8 cellular contexts compared by ENCODE assay signal in genomic region chr18:63316612-63317555, GRCh38. TPM values are rescaled to one million over a fixed set of nuclear protein-coding genes. Genes with fewer than 3 reads are reported as not detected.
DNase-seq lines count a peak whose midpoint lies in the region; ATAC-seq, FAIRE-seq and TF ChIP-seq lines count a peak whose summit lies in the region.

No MANE protein-coding gene starts in this region.

- H3K4me3 ChIP-seq in GM12878 = peak overlapping the region; percentile 98
- H3K4me3 ChIP-seq in gastrocnemius medialis = peak overlapping the region in 3 of 4 donors; percentile 60 to 81 (median 79)

- no peak for TF ChIP-seq EP300 in GM12878 (IDR thresholded peaks at IDR 0.05; ENCODE audit: borderline replicate concordance in 1 of 2, control insufficient read depth in 1 of 2, low read depth in 2 of 2, low read length in 2 of 2)

- H3K9ac ChIP-seq in GM12878 (ENCODE audit: control insufficient read depth, insufficient read depth, low read length) = peak overlapping the region; percentile 97

- RAD21 ChIA-PET in GM12878 (lab: Charles Lee; ENCODE audit: unreplicated experiment) = interaction anchor here (0.7 to 3.9 kb wide), 26 partner anchors 10 to 299 kb away, joined by 3 to 115 read pairs (median 7); no protein-coding TSS in a partner anchor

- TF ChIP-seq POLR2A in GM12878 (IDR thresholded peaks at IDR 0.05; ENCODE audit: low read depth, low read length) = 0 out of 2 replicates have a peak, but pooled peaks have one; percentile 41
- no peak for TF ChIP-seq POLR2A in gastrocnemius medialis (IDR thresholded peaks at IDR 0.05)

- peak overlapping the region; percentile 90 for H3K27ac ChIP-seq in GM12878 (ENCODE audit: control insufficient read depth, insufficient read depth)
- peak overlapping the region; percentile 51 to 86 (median 78) for H3K27ac ChIP-seq in gastrocnemius medialis

- POLR2A ChIA-PET in GM12878 (lab: Charles Lee) = interaction anchor here (0.8 to 3.9 kb wide), 11 partner anchors 9 to 186 kb away, joined by 3 to 67 read pairs (median 5); no protein-coding TSS in a partner anchor

- H4K20me1 ChIP-seq in GM12878 (ENCODE audit: control insufficient read depth, insufficient read depth) = no peaks in the 10 kb centered on the region

- ATAC-seq in HG03378 (IDR thresholded peaks at IDR 0.05; ENCODE audit: unreplicated experiment) (peak; percentile 29), GM12878 (peak; percentile 5), gastrocnemius medialis (no peak), HG03108 (IDR thresholded peaks at IDR 0.05; ENCODE audit: unreplicated experiment) (no peak)

- TSS peak; percentile 61 for BruUV-seq in GM12878 (replicated peaks; lab: Mats Ljungman, UMichigan)

- no peak for TF ChIP-seq RAD21 in GM12878 (IDR thresholded peaks at IDR 0.05; ENCODE audit: insufficient read depth, low read depth, low read length)

- peak overlapping the region; percentile 88 for H3K4me2 ChIP-seq in GM12878 (ENCODE audit: control insufficient read depth, insufficient read depth)

- H2AFZ ChIP-seq in GM12878 (ENCODE audit: control insufficient read depth, low read depth, low read length) = no peak overlapping the region; the same call in 1 of the 2 replicates

- peaks cover 90% of the 10 kb centered on the region for H3K79me2 ChIP-seq in GM12878 (ENCODE audit: control insufficient read depth, insufficient read depth, low read length)

- H3K27me3 ChIP-seq in GM12878 (replicated peaks in 1 of 2; ENCODE audit: control insufficient read depth in 2 of 2, insufficient read depth in 2 of 2, low read length in 1 of 2) (no peaks in the 10 kb centered on the region), gastrocnemius medialis (no peaks in the 10 kb centered on the region)

- CTCF ChIA-PET in GM12878 (lab: Yijun Ruan, JAX) = interaction anchor here (0.6 to 3.8 kb wide), 32 partner anchors 9 to 299 kb away, joined by 3 to 95 read pairs (median 6); no protein-coding TSS in a partner anchor

- DNase-seq in GM13977 (ENCODE audit: low spot score) (peak; percentile 38), GM12878 (ENCODE audit: low read depth, low spot score) (no peak), gastrocnemius medialis (no peak), amniotic stem cell (lab: John Stamatoyannopoulos, UW) (no peak), retina (no peak), cortex of kidney (lab: John Stamatoyannopoulos, UW) (no peak)

- TF ChIP-seq CTCF in GM13977 (IDR thresholded peaks at IDR 0.05; ENCODE audit: extremely low read depth, insufficient read depth, missing control alignments) (no peak), GM12878 (IDR thresholded peaks at IDR 0.05 in 2 of 3, conservative IDR thresholded peaks at IDR 0.05 in 1 of 3; ENCODE audit: control insufficient read depth in 2 of 3, extremely low read depth in 1 of 3, insufficient read depth in 1 of 3, low read depth in 3 of 3, low read length in 3 of 3) (no peak), gastrocnemius medialis (IDR thresholded peaks at IDR 0.05 in 4 of 5, conservative IDR thresholded peaks at IDR 0.05 in 1 of 5) (no peak)

- 0% methylated on average over 4 of the region's 4 CpGs for WGBS in GM12878 (ENCODE audit: insufficient coverage, insufficient replicate concordance, low lambda C conversion rate, missing lambda C conversion rate)

- FAIRE-seq in GM12878 (lab: Jason Lieb, UNC) = no peak

- in situ Hi-C loops in GM13977 (cut with MboI; ENCODE audit: low pct_unique_long_range_greater_than_20kb, low sequenced_read_pairs, unreplicated experiment) (loop anchor here (10.0 kb wide), 1 partner anchor 162 kb away; no protein-coding TSS in a partner anchor), GM12878 (cut with MboI) (loop anchor here (5.0 kb wide), 1 partner anchor 175 kb away; no protein-coding TSS in a partner anchor), gastrocnemius medialis (cut with MboI; ENCODE audit: low sequenced_read_pairs in 4 of 4) (loop anchor here in 1 of 4 donors (5.0 to 10.0 kb wide), 2 partner anchors 52 to 185 kb away; no protein-coding TSS in a partner anchor)

- peaks cover 13% of the 10 kb centered on the region for H3K4me1 ChIP-seq in GM12878 (ENCODE audit: control insufficient read depth, insufficient read depth, low read length)
- H3K4me1 ChIP-seq in gastrocnemius medialis = peaks cover 27 to 47% of the 10 kb centered on the region in 2 donors

- H3K36me3 ChIP-seq in GM12878 (ENCODE audit: control insufficient read depth in 2 of 2, insufficient read depth in 2 of 2, low read length in 1 of 2) = no peaks in the 10 kb centered on the region
- no peaks in the 10 kb centered on the region for H3K36me3 ChIP-seq in gastrocnemius medialis

- no peaks in the 10 kb centered on the region for H3K9me3 ChIP-seq in GM12878 (replicated peaks; ENCODE audit: control insufficient read depth, insufficient read depth, low read length)
- no peaks in the 10 kb centered on the region for H3K9me3 ChIP-seq in gastrocnemius medialis

- intact Hi-C loops in GM12878 (cut with micrococcal nuclease; ENCODE audit: unreplicated experiment) (no loop called here), gastrocnemius medialis (cut with DNase I; ENCODE audit: low total_unique reads) (loop anchor here (5.0 kb wide), 1 partner anchor 125 kb away; no protein-coding TSS in a partner anchor)

- SMC1A ChIA-PET in GM12878 (lab: Charles Lee; ENCODE audit: uncharacterized antibody, unreplicated experiment) = interaction anchor here (0.8 to 3.9 kb wide), 40 partner anchors 10 to 299 kb away, joined by 3 to 55 read pairs (median 6); no protein-coding TSS in a partner anchor

TF ChIP-seq in GM12878, 131 proteins besides CTCF, POLR2A, EP300 and RAD21 (continues in another document):
- no peak for TF ChIP-seq MEF2B (IDR thresholded peaks at IDR 0.05; ENCODE audit: partially characterized antibody, poor library complexity, severe bottlenecking)
- no peak for TF ChIP-seq GATAD2B (conservative IDR thresholded peaks at IDR 0.05; ENCODE audit: low read depth)
- TF ChIP-seq KDM1A (IDR thresholded peaks at IDR 0.05; ENCODE audit: borderline replicate concordance) = no peak
- no peak for TF ChIP-seq SREBF1 (IDR thresholded peaks at IDR 0.05; ENCODE audit: low read length)
- TF ChIP-seq NR2C2 (IDR thresholded peaks at IDR 0.05; ENCODE audit: borderline replicate concordance, control insufficient read depth, insufficient read length, low read depth) = no peak
- TF ChIP-seq POLR2AphosphoS2 (IDR thresholded peaks at IDR 0.05; ENCODE audit: low read depth, low read length) = peak; percentile 86
- no peak for TF ChIP-seq ZBTB33 (IDR thresholded peaks at IDR 0.05)
- no peak for TF ChIP-seq MTA3 (IDR thresholded peaks at IDR 0.05; ENCODE audit: borderline replicate concordance, low read length)
- TF ChIP-seq ZZZ3 (IDR thresholded peaks at IDR 0.05; ENCODE audit: control insufficient read depth, insufficient read length, low read depth) = no peak

RNA-seq across cellular contexts. Expression of gene BCL2, which starts 2.7 kb away (rescaled TPM):
- total RNA-seq in GM12878 (2013; cell fraction: nucleolus; rRNA removed) = 943 and 960 TPM in 2 replicates
- total RNA-seq in GM12878 (2014; rRNA removed) (26.7 and 32.2 TPM in 2 replicates), GM12878 (2014; rRNA removed; fragmentation: Illumina TruSeq; extraction: Trizol) (30.4 and 37.7 TPM in 2 replicates), GM12878 (2021) (34.8 and 36.5 TPM in 2 replicates), gastrocnemius medialis (10 to 100 TPM in 2 of 4 donors, 1 to 10 TPM in 2; 6.2 to 20.4 (median 13.7) TPM)
- 20.2 TPM for polyA plus RNA-seq in GM12878 (2011; ENCODE audit: low read depth)
- polyA plus RNA-seq in GM12878 (2011; rRNA removed) (47.8 and 59.1 TPM in 2 replicates), GM12878 (2014; fragmentation: Illumina TruSeq; extraction: Trizol) (22.8 and 34.6 TPM in 2 replicates), GM12878 (2014; fragmentation: Nextera tagmentation; extraction: Ambion mirVana) (1 to 10 TPM; 4.1 to 4.5 TPM), GM12878 (2014; rRNA removed) (15.4 and 15.8 TPM in 2 replicates), GM12878 (2016; fragmentation: Nextera tagmentation; extraction: Ambion mirVana) (1 to 10 TPM; 7.9 TPM)
- polyA plus RNA-seq in GM12878 (2011; cell fraction: cytosol; rRNA removed) = 25.0 and 31.9 TPM in 2 replicates
- 48.5 and 61.1 TPM in 2 replicates for polyA plus RNA-seq in GM12878 (2011; cell fraction: nucleus; rRNA removed)
- 38.0 and 52.8 TPM in 2 replicates for polyA plus RNA-seq in GM12878 (2012)
- polyA minus RNA-seq in GM12878 (2011; rRNA and poly(A)+ RNA removed) = 82.7 and 109 TPM in 2 replicates
- 27.8 and 31.4 TPM in 2 replicates for polyA minus RNA-seq in GM12878 (2011; cell fraction: cytosol; rRNA and poly(A)+ RNA removed)
- 230 and 275 TPM in 2 replicates for polyA minus RNA-seq in GM12878 (2011; cell fraction: nucleus; rRNA and poly(A)+ RNA removed)

RNA-seq across cellular contexts. Expression of gene KDSR, which starts 50.1 kb away (rescaled TPM):
- 26.3 and 31.1 TPM in 2 replicates for total RNA-seq in GM12878 (2013; cell fraction: nucleolus; rRNA removed)
- 9.7 and 9.9 TPM in 2 replicates for total RNA-seq in GM12878 (2014; rRNA removed)
- 11.2 and 12.3 TPM in 2 replicates for total RNA-seq in GM12878 (2014; rRNA removed; fragmentation: Illumina TruSeq; extraction: Trizol)
- 24.6 and 24.9 TPM in 2 replicates for total RNA-seq in GM12878 (2021)
- polyA plus RNA-seq in GM12878 (2011; ENCODE audit: low read depth) = 9.6 TPM
- polyA plus RNA-seq in GM12878 (2011; rRNA removed) = 17.3 and 18.3 TPM in 2 replicates
- 8.9 and 10.3 TPM in 2 replicates for polyA plus RNA-seq in GM12878 (2011; cell fraction: cytosol; rRNA removed)
- polyA plus RNA-seq in GM12878 (2011; cell fraction: nucleus; rRNA removed) = 9.1 and 11.3 TPM in 2 replicates
- polyA plus RNA-seq in GM12878 (2012) = 13.8 and 18.8 TPM in 2 replicates
- 15.4 and 15.6 TPM in 2 replicates for polyA plus RNA-seq in GM12878 (2014; fragmentation: Illumina TruSeq; extraction: Trizol)
- polyA plus RNA-seq in GM12878 (2014; fragmentation: Nextera tagmentation; extraction: Ambion mirVana) = 1 to 10 TPM; 5.2 to 7.8 TPM
- 13.3 and 14.0 TPM in 2 replicates for polyA plus RNA-seq in GM12878 (2014; rRNA removed)
- polyA plus RNA-seq in GM12878 (2016; fragmentation: Nextera tagmentation; extraction: Ambion mirVana) = 10 to 100 TPM; 24.2 to 25.9 TPM
- polyA minus RNA-seq in GM12878 (2011; rRNA and poly(A)+ RNA removed) = 12.2 and 15.2 TPM in 2 replicates
- 7.6 and 15.5 TPM in 2 replicates for polyA minus RNA-seq in GM12878 (2011; cell fraction: cytosol; rRNA and poly(A)+ RNA removed)
- 9.2 and 17.3 TPM in 2 replicates for polyA minus RNA-seq in GM12878 (2011; cell fraction: nucleus; rRNA and poly(A)+ RNA removed)
- total RNA-seq in gastrocnemius medialis = 10 to 100 TPM; 11.2 to 18.6 (median 14.4) TPM

Comparison
In these comparisons a context has a peak if more than half of its experiments do, and no peak if none do; other contexts are left out.
1. ATAC-seq: peak in HG03378 (single experiment) and GM12878 (single experiment); none in gastrocnemius medialis (0 of 2) and HG03108 (single experiment).